ENCODE assay signal across 6 cellular contexts in genomic region chr1:202912476-202912875, GRCh38. TPM values are rescaled to one million over a fixed set of nuclear protein-coding genes. Genes with fewer than 3 reads are reported as not detected.
DNase-seq lines count a peak whose midpoint lies in the region; ATAC-seq and TF ChIP-seq lines count a peak whose summit lies in the region.
"Not testable (repeated sequence)": the region's sequence is repeated elsewhere in the genome, so short reads cannot be mapped to it uniquely, and the experiment has no call there.

No MANE protein-coding gene starts in this region.

- H3K27me3 Mint-ChIP-seq in activated CD8-positive, alpha-beta T cell treated with anti-CD3 and anti-CD28 coated beads for 36 hours; activated T-cell treated with anti-CD3 and anti-CD28 coated beads, Interleukin-2, amount 50 U/mL, for 72 hours (ENCODE audit: low read depth): not testable (repeated sequence)

- H3K36me3 Mint-ChIP-seq in activated CD8-positive, alpha-beta T cell treated with anti-CD3 and anti-CD28 coated beads for 36 hours (ENCODE audit: low read depth), result peaks cover 21% of the 10 kb centered on the region
- peaks cover 12 to 26% of the 10 kb centered on the region in 2 donors for H3K36me3 Mint-ChIP-seq in activated T-cell treated with anti-CD3 and anti-CD28 coated beads, Interleukin-2, amount 50 U/mL, for 72 hours (ENCODE audit: insufficient read depth in 2 of 2)
- H3K36me3 Mint-ChIP-seq in activated naive CD4-positive, alpha-beta T cell treated with anti-CD3 and anti-CD28 coated beads, Interleukin-2, amount 50 U/mL, for 72 hours, result peaks cover 0 to 10% of the 10 kb centered on the region in 2 donors
- H3K36me3 Mint-ChIP-seq in stimulated activated effector memory CD8-positive, alpha-beta T cell treated with anti-CD3 and anti-CD28 coated beads, Interleukin-12 subunit alpha, Interleukin-12 subunit beta, amount 100 ng/mL, for 72 hours, result peaks cover 99% of the 10 kb centered on the region

- H3K27me3 ChIP-seq in esophagus squamous epithelium, result not testable (repeated sequence)

- not testable (repeated sequence) for H3K9me3 Mint-ChIP-seq in activated CD8-positive, alpha-beta T cell treated with anti-CD3 and anti-CD28 coated beads for 36 hours; activated T-cell treated with anti-CD3 and anti-CD28 coated beads, Interleukin-2, amount 50 U/mL, for 72 hours; activated naive CD4-positive, alpha-beta T cell treated with anti-CD3 and anti-CD28 coated beads, Interleukin-2, amount 50 U/mL, for 72 hours; stimulated activated effector memory CD8-positive, alpha-beta T cell treated with anti-CD3 and anti-CD28 coated beads, Interleukin-12 subunit alpha, Interleukin-12 subunit beta, amount 100 ng/mL, for 72 hours

- intact Hi-C loops in activated CD8-positive, alpha-beta T cell treated with anti-CD3 and anti-CD28 coated beads for 36 hours (cut with micrococcal nuclease); esophagus squamous epithelium (cut with DNase I): not testable (repeated sequence)

- not testable (repeated sequence) for H3K4me3 Mint-ChIP-seq in activated CD8-positive, alpha-beta T cell treated with anti-CD3 and anti-CD28 coated beads for 36 hours; activated T-cell treated with anti-CD3 and anti-CD28 coated beads, Interleukin-2, amount 50 U/mL, for 72 hours; stimulated activated effector memory CD8-positive, alpha-beta T cell treated with anti-CD3 and anti-CD28 coated beads, Interleukin-12 subunit alpha, Interleukin-12 subunit beta, amount 100 ng/mL, for 72 hours

- not testable (repeated sequence) for ATAC-seq in activated CD8-positive, alpha-beta T cell treated with anti-CD3 and anti-CD28 coated beads for 36 hours; activated T-cell treated with anti-CD3 and anti-CD28 coated beads, Interleukin-2, amount 50 U/mL, for 72 hours (replicated peaks in 1 of 2); activated naive CD4-positive, alpha-beta T cell treated with anti-CD3 and anti-CD28 coated beads, Interleukin-2, amount 50 U/mL, for 72 hours; stimulated activated effector memory CD8-positive, alpha-beta T cell treated with anti-CD3 and anti-CD28 coated beads, Interleukin-12 subunit alpha, Interleukin-12 subunit beta, amount 100 ng/mL, for 72 hours

- peak overlapping the region in 3 of 4 donors; percentile 44 to 69 (median 68) for H3K27ac ChIP-seq in esophagus squamous epithelium

- not testable (repeated sequence) for H3K27ac Mint-ChIP-seq in activated CD8-positive, alpha-beta T cell treated with anti-CD3 and anti-CD28 coated beads for 36 hours
- H3K27ac Mint-ChIP-seq in activated T-cell treated with anti-CD3 and anti-CD28 coated beads, Interleukin-2, amount 50 U/mL, for 72 hours, result peak overlapping the region; percentile 32
- peak overlapping the region; percentile 9 to 11 for H3K27ac Mint-ChIP-seq in activated naive CD4-positive, alpha-beta T cell treated with anti-CD3 and anti-CD28 coated beads, Interleukin-2, amount 50 U/mL, for 72 hours
- H3K27ac Mint-ChIP-seq in stimulated activated effector memory CD8-positive, alpha-beta T cell treated with anti-CD3 and anti-CD28 coated beads, Interleukin-12 subunit alpha, Interleukin-12 subunit beta, amount 100 ng/mL, for 72 hours, result peak overlapping the region; percentile 63

- POLR2A ChIA-PET in activated CD8-positive, alpha-beta T cell treated with anti-CD3 and anti-CD28 coated beads for 36 hours (lab: Charles Lee), result interaction anchor here (0.8 kb wide), 1 partner anchor 12 kb away, joined by 3 read pairs; no protein-coding TSS in a partner anchor

- H3K4me1 ChIP-seq in esophagus squamous epithelium, result peaks cover 0 to 19% (median 0%) of the 10 kb centered on the region in 3 donors

- 68 to 72% methylated on average over 4 of the region's 4 CpGs for WGBS in esophagus squamous epithelium, 2 donors

- TF ChIP-seq POLR2A in esophagus squamous epithelium (IDR thresholded peaks at IDR 0.05), result not testable (repeated sequence)

- CTCF ChIA-PET in activated CD8-positive, alpha-beta T cell treated with anti-CD3 and anti-CD28 coated beads for 36 hours (lab: Charles Lee), result interaction anchor here (0.8 to 1.5 kb wide), 2 partner anchors 16 to 87 kb away, joined by 3 to 4 read pairs; no protein-coding TSS in a partner anchor

- DNase-seq in MV-4-11 (lab: John Stamatoyannopoulos, UW), result peak; percentile 27
- peak; percentile 24 for DNase-seq in activated CD8-positive, alpha-beta T cell treated with anti-CD3 and anti-CD28 coated beads for 36 hours
- DNase-seq in activated T-cell treated with anti-CD3 and anti-CD28 coated beads, Interleukin-2, amount 50 U/mL, for 72 hours; activated naive CD4-positive, alpha-beta T cell treated with anti-CD3 and anti-CD28 coated beads, Interleukin-2, amount 50 U/mL, for 72 hours (ENCODE audit: low spot score in 2 of 2); esophagus squamous epithelium (lab: John Stamatoyannopoulos, UW); stimulated activated effector memory CD8-positive, alpha-beta T cell treated with anti-CD3 and anti-CD28 coated beads, Interleukin-12 subunit alpha, Interleukin-12 subunit beta, amount 100 ng/mL, for 72 hours (ENCODE audit: low spot score in 2 of 2): not testable (repeated sequence)

- H3K9me3 ChIP-seq in esophagus squamous epithelium, result not testable (repeated sequence)

- not testable (repeated sequence) for H3K4me1 Mint-ChIP-seq in activated CD8-positive, alpha-beta T cell treated with anti-CD3 and anti-CD28 coated beads for 36 hours (ENCODE audit: low read depth)
- H3K4me1 Mint-ChIP-seq in activated T-cell treated with anti-CD3 and anti-CD28 coated beads, Interleukin-2, amount 50 U/mL, for 72 hours (ENCODE audit: low read depth), result peaks cover 17% of the 10 kb centered on the region
- peaks cover 14% of the 10 kb centered on the region for H3K4me1 Mint-ChIP-seq in stimulated activated effector memory CD8-positive, alpha-beta T cell treated with anti-CD3 and anti-CD28 coated beads, Interleukin-12 subunit alpha, Interleukin-12 subunit beta, amount 100 ng/mL, for 72 hours

- H3K36me3 ChIP-seq in esophagus squamous epithelium, result peaks cover 0 to 99% (median 33%) of the 10 kb centered on the region in 3 donors

- H3K4me3 ChIP-seq in esophagus squamous epithelium, result not testable (repeated sequence)

- not testable (repeated sequence) for TF ChIP-seq CTCF in activated CD8-positive, alpha-beta T cell treated with anti-CD3 and anti-CD28 coated beads for 36 hours (IDR thresholded peaks at IDR 0.05); esophagus squamous epithelium (IDR thresholded peaks at IDR 0.05)

RNA-seq across cellular contexts. Expression of gene KLHL12, which starts 14.6 kb away (rescaled TPM):
- 10 to 100 TPM; 38.0 to 43.7 TPM for total RNA-seq in activated CD8-positive, alpha-beta T cell treated with anti-CD3 and anti-CD28 coated beads for 36 hours
- total RNA-seq in activated T-cell treated with anti-CD3 and anti-CD28 coated beads, Interleukin-2, amount 50 U/mL, for 72 hours, result 10 to 100 TPM; 43.8 to 52.5 TPM
- total RNA-seq in activated naive CD4-positive, alpha-beta T cell treated with anti-CD3 and anti-CD28 coated beads, Interleukin-2, amount 50 U/mL, for 72 hours, result 10 to 100 TPM; 31.7 to 36.3 TPM
- total RNA-seq in esophagus squamous epithelium, result 10 to 100 TPM; 11.1 to 19.9 (median 14.1) TPM

RNA-seq across cellular contexts. Expression of gene RABIF, which starts 23.5 kb away (rescaled TPM):
- total RNA-seq in activated CD8-positive, alpha-beta T cell treated with anti-CD3 and anti-CD28 coated beads for 36 hours, result 1 to 10 TPM; 7.0 to 7.1 TPM
- 10 to 100 TPM in 1 of 2 donors, 1 to 10 TPM in 1; 8.4 to 10.8 TPM for total RNA-seq in activated T-cell treated with anti-CD3 and anti-CD28 coated beads, Interleukin-2, amount 50 U/mL, for 72 hours
- 1 to 10 TPM; 8.1 to 8.8 TPM for total RNA-seq in activated naive CD4-positive, alpha-beta T cell treated with anti-CD3 and anti-CD28 coated beads, Interleukin-2, amount 50 U/mL, for 72 hours
- 10 to 100 TPM in 2 of 4 donors, 1 to 10 TPM in 2; 4.9 to 10.4 (median 8.0) TPM for total RNA-seq in esophagus squamous epithelium

RNA-seq across cellular contexts. Expression of gene ADIPOR1, which starts 45.6 kb away (rescaled TPM):
- 10 to 100 TPM; 64.8 to 67.0 TPM for total RNA-seq in activated CD8-positive, alpha-beta T cell treated with anti-CD3 and anti-CD28 coated beads for 36 hours
- total RNA-seq in activated T-cell treated with anti-CD3 and anti-CD28 coated beads, Interleukin-2, amount 50 U/mL, for 72 hours, result 10 to 100 TPM; 72.0 to 75.3 TPM
- 10 to 100 TPM; 69.4 to 97.8 TPM for total RNA-seq in activated naive CD4-positive, alpha-beta T cell treated with anti-CD3 and anti-CD28 coated beads, Interleukin-2, amount 50 U/mL, for 72 hours
- total RNA-seq in esophagus squamous epithelium, result 100 to 1,000 TPM in 3 of 4 donors, 10 to 100 TPM in 1; 94.0 to 114 (median 107) TPM

RNA-seq across cellular contexts. Expression of gene CYB5R1, which starts 54.6 kb away (rescaled TPM):
- total RNA-seq in activated CD8-positive, alpha-beta T cell treated with anti-CD3 and anti-CD28 coated beads for 36 hours, result 10 to 100 TPM; 13.6 to 14.0 TPM
- total RNA-seq in activated T-cell treated with anti-CD3 and anti-CD28 coated beads, Interleukin-2, amount 50 U/mL, for 72 hours, result 10 to 100 TPM; 24.9 to 30.1 TPM
- 10 to 100 TPM; 15.2 to 26.7 TPM for total RNA-seq in activated naive CD4-positive, alpha-beta T cell treated with anti-CD3 and anti-CD28 coated beads, Interleukin-2, amount 50 U/mL, for 72 hours
- 100 to 1,000 TPM in 1 of 4 donors, 10 to 100 TPM in 3; 52.6 to 103 (median 73.1) TPM for total RNA-seq in esophagus squamous epithelium
